In genomic region chr9:93592389-93593021, GRCh38 we compare ENCODE assay signal across 10 cellular contexts. TPM values are rescaled to one million over a fixed set of nuclear protein-coding genes. Genes with fewer than 3 reads are reported as not detected.
DNase-seq lines count a peak whose midpoint lies in the region; ATAC-seq and TF ChIP-seq lines count a peak whose summit lies in the region.
"Had no signal": no experiment of that assay in that cellular context is flagged by ENCODE, and none has a peak within 500 bp of the region (broad histone marks: within the 10 kb centered on the region; RNA-seq: fewer than 3 reads in every experiment).

No MANE protein-coding gene starts in this region.

- H3K27me3 Mint-ChIP-seq in T-helper 2 cell treated with Interferon-gamma antibody and Interleukin-4, amounts not matched to agents 5 μg/mL and 100 μg/mL, for 36 hours (ENCODE audit: low read depth) = no peaks in the 10 kb centered on the region
- H3K27me3 Mint-ChIP-seq: activated naive CD8-positive, alpha-beta T cell had no signal

- H3K4me1 ChIP-seq in mucosa of descending colon (ENCODE audit: low read depth) (peaks cover 17% of the 10 kb centered on the region), stomach (peaks cover 35 to 85% (median 55%) of the 10 kb centered on the region in 4 donors)

- H3K9me3 ChIP-seq in mucosa of descending colon (no peaks in the 10 kb centered on the region), stomach (no peaks in the 10 kb centered on the region)

- H3K27me3 ChIP-seq in stomach = no peaks in the 10 kb centered on the region

- intact Hi-C loops in mucosa of descending colon (cut with DNase I, micrococcal nuclease) (no loop called here), stomach (cut with DNase I; ENCODE audit: low total_unique reads) (no loop called here)

- H3K27ac Mint-ChIP-seq in T-helper 2 cell treated with Interferon-gamma antibody and Interleukin-4, amounts not matched to agents 5 μg/mL and 100 μg/mL, for 36 hours = no peak overlapping the region

- ATAC-seq in mucosa of descending colon = peak; percentile 40

- TF ChIP-seq POLR2A in stomach (IDR thresholded peaks at IDR 0.05) = no peak

- DNase-seq in G401 (ENCODE audit: low spot score) (peak; percentile 54), HuH-7 (ENCODE audit: low spot score) (peak; percentile 53), cerebellar cortex (ENCODE audit: low spot score) (peak; percentile 48), mucosa of descending colon (no peak), stomach (no peak), NCI-H128 (lab: John Stamatoyannopoulos, UW; ENCODE audit: unreplicated experiment) (no peak)
- DNase-seq in T-helper 2 cell treated with Interferon-gamma antibody and Interleukin-4, amounts not matched to agents 5 μg/mL and 100 μg/mL, for 36 hours (ENCODE audit: low spot score) = no peak
- DNase-seq: stimulated activated CD4-positive, alpha-beta T cell treated with anti-CD3 and anti-CD28 coated beads, Interleukin-2, amount 100 ng/mL, for 48 hours; T-helper 2 cell had no signal

- no peaks in the 10 kb centered on the region for H3K9me3 Mint-ChIP-seq in T-helper 2 cell treated with Interferon-gamma antibody and Interleukin-4, amounts not matched to agents 5 μg/mL and 100 μg/mL, for 36 hours

- no peak overlapping the region for H3K4me3 Mint-ChIP-seq in T-helper 2 cell treated with Interferon-gamma antibody and Interleukin-4, amounts not matched to agents 5 μg/mL and 100 μg/mL, for 36 hours
- H3K4me3 Mint-ChIP-seq: activated naive CD8-positive, alpha-beta T cell had no signal

- H3K4me3 ChIP-seq in mucosa of descending colon (no peak overlapping the region), stomach (no peak overlapping the region)

- no peak overlapping the region for H3K27ac ChIP-seq in stomach

- in situ Hi-C loops in G401 (cut with HindIII; ENCODE audit: low sequenced_read_pairs) = no loop called here

- H3K36me3 Mint-ChIP-seq in T-helper 2 cell treated with Interferon-gamma antibody and Interleukin-4, amounts not matched to agents 5 μg/mL and 100 μg/mL, for 36 hours (ENCODE audit: low read depth) = no peaks in the 10 kb centered on the region
- H3K36me3 Mint-ChIP-seq: activated naive CD8-positive, alpha-beta T cell had no signal

- H3K4me1 Mint-ChIP-seq in T-helper 2 cell treated with Interferon-gamma antibody and Interleukin-4, amounts not matched to agents 5 μg/mL and 100 μg/mL, for 36 hours (ENCODE audit: low read depth) = peaks cover 20% of the 10 kb centered on the region

- TF ChIP-seq CTCF in mucosa of descending colon (IDR thresholded peaks at IDR 0.05) (no peak), stomach (IDR thresholded peaks at IDR 0.05) (peak in 1 of 7 experiments; percentile 7)

- no peak for TF ChIP-seq EP300 in stomach (IDR thresholded peaks at IDR 0.05)

- no peaks in the 10 kb centered on the region for H3K36me3 ChIP-seq in mucosa of descending colon (ENCODE audit: low read depth)
- H3K36me3 ChIP-seq in stomach = no peaks in the 10 kb centered on the region

- WGBS in stomach, 5 donors = 77 to 90% (median 82%) methylated on average over 6 to 7 of the region's 7 CpGs

RNA-seq across cellular contexts. Expression of gene PHF2, which starts 16.1 kb away (rescaled TPM):
- 6.3 and 8.1 TPM in 2 replicates for total RNA-seq in G401 (2014; rRNA removed; shearing (Covaris generic))
- 10 to 100 TPM; 19.1 to 42.9 (median 21.7) TPM for total RNA-seq in mucosa of descending colon
- 10 to 100 TPM; 15.2 to 58.0 (median 22.8) TPM for total RNA-seq in stomach
- polyA plus RNA-seq in stomach = 10 to 100 TPM; 14.2 to 17.5 (median 15.6) TPM

Comparison
In these comparisons a context has a peak if more than half of its experiments do, and no peak if none do; other contexts are left out.
1. DNase-seq: peak in G401 (single experiment), HuH-7 (single experiment) and cerebellar cortex (single experiment); none in mucosa of descending colon (0 of 3), stomach (single experiment), NCI-H128 (single experiment) and T-helper 2 cell treated with Interferon-gamma antibody and Interleukin-4, amounts not matched to agents 5 μg/mL and 100 μg/mL, for 36 hours (single experiment).